In genomic region chr11:71144010-71144409, GRCh38 we compare ENCODE assay signal across 25 cellular contexts.
"Had no signal": no experiment of that assay in that cellular context is flagged by ENCODE, and none has a peak within 500 bp of the region (broad histone marks: within the 10 kb centered on the region; RNA-seq: fewer than 3 reads in every experiment).

No MANE protein-coding gene starts in this region.

- H3K36me3 ChIP-seq: ascending aorta, SJCRH30 had no signal

- FAIRE-seq: bronchial epithelial cell had no signal

- H3K4me3 ChIP-seq: ascending aorta, body of pancreas, SJCRH30 had no signal

- DNase-seq: activated CD4-positive, alpha-beta T cell treated with anti-CD3 and anti-CD28 coated beads for 4 hours; activated CD8-positive, alpha-beta memory T cell treated with anti-CD3 and anti-CD28 coated beads, Interleukin-2, amount 50 U/mL, for 4 hours; activated CD8-positive, alpha-beta T cell treated with anti-CD3 and anti-CD28 coated beads for 36 hours; activated naive CD4-positive, alpha-beta T cell treated with Interleukin-2 at 50 U/mL for 16 hours; activated naive CD8-positive, alpha-beta T cell treated with anti-CD3 and anti-CD28 coated beads, Interleukin-2, amount 50 U/mL, for 24 hours; activated T-cell treated with anti-CD3 and anti-CD28 coated beads, Interleukin-2, amount 50 U/mL, for 72 hours; amniotic stem cell; body of pancreas; KG1; NCI-H1092; NCI-H1417; NCI-H1930; NCI-H2107; NCI-H2171 treated with DMSO at 0.1 percent for 48 hours; NCI-H345; NCI-H510A; NCI-H526 treated with DMSO at 0.1 percent for 48 hours; NCI-H82; SJCRH30; SW 1271 had no signal

- H3K9me3 ChIP-seq: ascending aorta, body of pancreas, SJCRH30 had no signal

- H3K27ac ChIP-seq: ascending aorta, body of pancreas, SJCRH30 had no signal

- ATAC-seq: activated CD4-positive, CD25-positive, alpha-beta regulatory T cell treated with anti-CD3 and anti-CD28 coated beads, Interleukin-2, amount 50 U/mL, for 24 hours; activated CD8-positive, alpha-beta T cell treated with anti-CD3 and anti-CD28 coated beads for 36 hours; activated naive CD4-positive, alpha-beta T cell treated with anti-CD3 and anti-CD28 coated beads, Interleukin-2, amount 50 U/mL, for 72 hours; activated naive CD8-positive, alpha-beta T cell treated with anti-CD3 and anti-CD28 coated beads, Interleukin-2, amount 50 U/mL, for 24 hours; activated T-cell treated with anti-CD3 and anti-CD28 coated beads, Interleukin-2, amount 50 U/mL, for 72 hours; body of pancreas; SK-N-SH treated with all-trans-retinoic acid at 6 μM for 48 hours had no signal

- H3K27me3 ChIP-seq: ascending aorta, body of pancreas, SJCRH30 had no signal
